In genomic region chr12:43015090-43015737, GRCh38 we compare ENCODE assay signal across 28 cellular contexts.
A peak's percentile ranks its signal among the peaks of the same experiment; 100 is the strongest.
DNase-seq lines count a peak whose midpoint lies in the region; ATAC-seq, FAIRE-seq and TF ChIP-seq lines count a peak whose summit lies in the region.
"Had no signal": no experiment of that assay in that cellular context is flagged by ENCODE, and none has a peak within 500 bp of the region (broad histone marks: within the 10 kb centered on the region; RNA-seq: fewer than 3 reads in every experiment).

No MANE protein-coding gene starts in this region.

- peaks cover 12% of the 10 kb centered on the region for H3K36me3 Mint-ChIP-seq in nephron (ENCODE audit: low read depth)
- H3K36me3 Mint-ChIP-seq: CD14-positive monocyte; CD8-positive, alpha-beta memory T cell had no signal

- WGBS in psoas muscle, 3 donors, result 89 to 97% (median 95%) methylated on average over 4 of the region's 4 CpGs

- H3K4me1 Mint-ChIP-seq in nephron, result peaks cover 11% of the 10 kb centered on the region
- H3K4me1 Mint-ChIP-seq: CD14-positive monocyte; CD8-positive, alpha-beta memory T cell had no signal

- H3K4me3 ChIP-seq in psoas muscle, result no peak overlapping the region
- H3K4me3 ChIP-seq: PC-9, SJSA1 had no signal

- H3K27ac ChIP-seq in psoas muscle, result no peak overlapping the region
- H3K27ac ChIP-seq: PC-9, SJSA1 had no signal

- ATAC-seq in GM21786 (IDR thresholded peaks at IDR 0.05; ENCODE audit: unreplicated experiment) (peak; percentile 34), HG03571 (IDR thresholded peaks at IDR 0.05; ENCODE audit: unreplicated experiment) (peak; percentile 38), HG02885 (IDR thresholded peaks at IDR 0.05; ENCODE audit: poor library complexity, unreplicated experiment) (no peak), psoas muscle (no peak), HG03378 (IDR thresholded peaks at IDR 0.05; ENCODE audit: unreplicated experiment) (no peak)
- ATAC-seq: HepG2 had no signal

- intact Hi-C loops in psoas muscle (cut with DNase I), result no loop called here

- H3K27me3 Mint-ChIP-seq in nephron (ENCODE audit: low read depth), result no peaks in the 10 kb centered on the region

- peak; percentile 24 for FAIRE-seq in GM18507 (lab: Jason Lieb, UNC)
- FAIRE-seq: GM12892, H54, HepG2 had no signal

- H3K27ac Mint-ChIP-seq in nephron, result peak overlapping the region; percentile 9 to 78 (median 74)
- H3K27ac Mint-ChIP-seq: CD14-positive monocyte; CD8-positive, alpha-beta memory T cell had no signal

- no peaks in the 10 kb centered on the region for H3K27me3 ChIP-seq in psoas muscle (ENCODE audit: insufficient read depth in 3 of 3, low read length in 2 of 3)
- H3K27me3 ChIP-seq: BE2C, SJSA1 had no signal

- H3K9me3 Mint-ChIP-seq in nephron, result peaks cover 29% of the 10 kb centered on the region

- H3K36me3 ChIP-seq in psoas muscle (ENCODE audit: insufficient read depth in 1 of 2, low read depth in 1 of 2), result no peaks in the 10 kb centered on the region
- H3K36me3 ChIP-seq: BE2C, SJSA1 had no signal

- no peaks in the 10 kb centered on the region for H3K9me3 ChIP-seq in psoas muscle
- H3K9me3 ChIP-seq: BE2C, SJSA1 had no signal

- H3K4me3 Mint-ChIP-seq in nephron, result no peak overlapping the region
- H3K4me3 Mint-ChIP-seq: CD14-positive monocyte; CD8-positive, alpha-beta memory T cell had no signal

- DNase-seq in GM18507 (ENCODE audit: extremely low spot score, insufficient read length, low read depth) (no peak), GM19240 (ENCODE audit: insufficient read length, low spot score) (no peak), psoas muscle (no peak)
- DNase-seq: 8988T; ACHN; BE2C; CD8-positive, alpha-beta memory T cell; DMS153; DND-41; Kasumi-1; NCI-H1105; NCI-H146; NCI-H2029; NCI-H446; NCI-H524 treated with DMSO at 0.1 percent for 48 hours; NCI-H774; PC-9; Right ventricle myocardium superior had no signal

- TF ChIP-seq CTCF in nephron (IDR thresholded peaks at IDR 0.05; ENCODE audit: unreplicated experiment in 3 of 3), result no peak
- no peak for TF ChIP-seq CTCF in psoas muscle (IDR thresholded peaks at IDR 0.05)

- no peaks in the 10 kb centered on the region for H3K4me1 ChIP-seq in psoas muscle
- H3K4me1 ChIP-seq: SJSA1 had no signal

Comparison
In these comparisons a context has a peak if more than half of its experiments do, and no peak if none do; other contexts are left out.
1. ATAC-seq: peak in GM21786 (single experiment) and HG03571 (single experiment); none in HG02885 (single experiment), psoas muscle (0 of 4) and HG03378 (single experiment).